8 cellular contexts compared by ENCODE assay signal in the genomic region with DNA sequence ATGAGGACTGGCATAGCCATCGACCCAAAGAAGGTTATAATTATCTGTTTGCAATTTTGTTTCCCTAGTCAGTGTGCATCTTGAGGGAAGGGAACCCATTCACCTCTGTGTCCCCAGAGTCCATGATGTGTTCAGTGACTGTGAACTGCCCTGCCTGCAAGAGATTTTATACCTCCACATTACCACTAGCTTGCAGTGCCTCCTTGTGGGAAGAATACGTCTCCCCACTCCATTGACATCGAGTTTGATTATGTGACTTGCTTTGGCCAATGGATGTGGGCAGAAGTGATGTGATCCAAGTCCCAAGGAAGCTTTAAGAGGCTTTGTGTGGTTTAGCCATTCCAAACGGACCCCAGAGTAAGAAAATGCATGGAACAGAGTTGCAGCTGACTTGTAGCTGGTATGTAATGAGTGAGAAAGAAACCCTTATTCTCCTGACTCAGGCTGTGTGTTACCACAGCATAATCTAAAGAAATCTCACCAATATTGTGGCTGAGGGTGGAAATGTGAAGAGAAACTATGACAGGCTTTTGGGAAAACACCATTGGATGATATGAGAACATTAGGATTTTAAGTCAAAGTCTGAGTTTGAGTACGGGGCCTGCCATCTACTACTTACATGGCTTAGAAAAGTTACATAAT. TPM values are rescaled to one million over a fixed set of nuclear protein-coding genes. Genes with fewer than 3 reads are reported as not detected.
A peak's percentile ranks its signal among the peaks of the same experiment; 100 is the strongest.
DNase-seq lines count a peak whose midpoint lies in the region; TF ChIP-seq lines count a peak whose summit lies in the region.
"Had no signal": no experiment of that assay in that cellular context is flagged by ENCODE, and none has a peak within 500 bp of the region (broad histone marks: within the 10 kb centered on the region; RNA-seq: fewer than 3 reads in every experiment).

No MANE protein-coding gene starts in this region.

- H3K4me1 Mint-ChIP-seq in brain (peaks cover 10% of the 10 kb centered on the region), neural crest cell (no peaks in the 10 kb centered on the region)

- no peak overlapping the region for H3K27ac ChIP-seq in Karpas-422 (ENCODE audit: low read length)
- H3K27ac ChIP-seq in stomach = no peak overlapping the region
- H3K27ac ChIP-seq: RWPE1 had no signal

- no peaks in the 10 kb centered on the region for H3K9me3 ChIP-seq in Karpas-422 (ENCODE audit: low read length)
- H3K9me3 ChIP-seq in stomach = no peaks in the 10 kb centered on the region

- H2AFZ ChIP-seq in Karpas-422 (ENCODE audit: low read length) = no peak overlapping the region

- no peaks in the 10 kb centered on the region for H3K36me3 ChIP-seq in Karpas-422 (ENCODE audit: insufficient read depth, low read length)
- H3K36me3 ChIP-seq in stomach = no peaks in the 10 kb centered on the region

- H3K27me3 Mint-ChIP-seq in brain (peaks cover 8% of the 10 kb centered on the region), neural crest cell (ENCODE audit: low read depth) (peaks cover 36% of the 10 kb centered on the region)

- H3K9me2 ChIP-seq in Karpas-422 (replicated peaks; ENCODE audit: insufficient read depth, low read length) = no peaks in the 10 kb centered on the region

- no peaks in the 10 kb centered on the region for H4K20me1 ChIP-seq in Karpas-422 (ENCODE audit: insufficient read depth, low read depth, low read length)

- H3K4me2 ChIP-seq in Karpas-422 (ENCODE audit: low read depth, low read length, poor library complexity, severe bottlenecking) = no peak overlapping the region

- 58 to 71% (median 71%) methylated on average over 5 of the region's 5 CpGs for WGBS in stomach, 5 donors

- H3K9me3 Mint-ChIP-seq in brain = no peaks in the 10 kb centered on the region
- no peaks in the 10 kb centered on the region for H3K9me3 Mint-ChIP-seq in neural crest cell

- H3K4me3 Mint-ChIP-seq in brain = no peak overlapping the region
- no peak overlapping the region for H3K4me3 Mint-ChIP-seq in neural crest cell

- no peak overlapping the region for H3K27ac Mint-ChIP-seq in brain
- no peak overlapping the region for H3K27ac Mint-ChIP-seq in neural crest cell (ENCODE audit: unreplicated experiment)

- intact Hi-C loops in stomach (cut with DNase I; ENCODE audit: low total_unique reads) = no loop called here

- no peaks in the 10 kb centered on the region for H3K36me3 Mint-ChIP-seq in brain
- no peaks in the 10 kb centered on the region for H3K36me3 Mint-ChIP-seq in neural crest cell (ENCODE audit: low read depth)

- H3K79me2 ChIP-seq in Karpas-422 (ENCODE audit: low read length) = no peaks in the 10 kb centered on the region

- H3K4me1 ChIP-seq in Karpas-422 (ENCODE audit: low read length) (no peaks in the 10 kb centered on the region), stomach (no peaks in the 10 kb centered on the region)

- no peak for TF ChIP-seq EP300 in stomach (IDR thresholded peaks at IDR 0.05)

- peak; percentile 18 for TF ChIP-seq CTCF in GM10248 (IDR thresholded peaks at IDR 0.05; ENCODE audit: control extremely low read depth, extremely low read depth, low read depth, missing control alignments)
- peak; percentile 22 to 39 for TF ChIP-seq CTCF in brain (conservative IDR thresholded peaks at IDR 0.05)
- TF ChIP-seq CTCF in neural crest cell (conservative IDR thresholded peaks at IDR 0.05) = peak; percentile 36
- no peak for TF ChIP-seq CTCF in stomach (IDR thresholded peaks at IDR 0.05)

- POLR2A ChIA-PET in GM10248 (lab: Yijun Ruan, JAX) = no interaction called here

- DNase-seq in GM10248 (ENCODE audit: extremely low spot score) (no peak), Karpas-422 (peak; percentile 81), neural crest cell (ENCODE audit: low read depth, low spot score) (peak; percentile 3), stomach (no peak), NCI-H446 treated with DMSO at 0.1 percent for 48 hours (lab: John Stamatoyannopoulos, UW) (no peak), NCI-H446 (lab: John Stamatoyannopoulos, UW) (no peak)

- TF ChIP-seq POLR2A in stomach (IDR thresholded peaks at IDR 0.05) = no peak

- H3K4me3 ChIP-seq in Karpas-422 (ENCODE audit: low read length) = no peak overlapping the region
- H3K4me3 ChIP-seq in stomach = no peak overlapping the region

- no peaks in the 10 kb centered on the region for H3K27me3 ChIP-seq in Karpas-422 (ENCODE audit: low read length)
- H3K27me3 ChIP-seq in stomach = peaks cover 0 to 11% (median 0%) of the 10 kb centered on the region in 3 donors

- CTCF ChIA-PET in GM10248 (lab: Yijun Ruan, JAX) = interaction anchor here (1.1 to 3.3 kb wide), 6 partner anchors 7 to 38 kb away, joined by 3 to 15 read pairs (median 10); no protein-coding TSS in a partner anchor

- H3K9ac ChIP-seq in Karpas-422 (ENCODE audit: low read length) = no peak overlapping the region

RNA-seq across cellular contexts. Expression of gene NRDC, which starts 47.8 kb away (rescaled TPM):
- total RNA-seq in Karpas-422 (2014; rRNA removed; shearing (Covaris generic); ENCODE audit: low replicate concordance) = 104 and 140 TPM in 2 replicates
- 110 TPM for polyA plus RNA-seq in brain (ENCODE audit: insufficient read depth, low read depth, low replicate concordance)
- total RNA-seq in neural crest cell = 155 and 158 TPM in 2 replicates
- total RNA-seq in stomach = 10 to 100 TPM; 58.4 to 93.0 (median 80.0) TPM
- 10 to 100 TPM; 62.8 to 95.6 (median 78.3) TPM for polyA plus RNA-seq in stomach

Comparison
In these comparisons a context has a peak if more than half of its experiments do, and no peak if none do; other contexts are left out.
1. DNase-seq: peak in Karpas-422 (single experiment) and neural crest cell (single experiment); none in GM10248 (single experiment), stomach (single experiment), NCI-H446 treated with DMSO at 0.1 percent for 48 hours (single experiment) and NCI-H446 (0 of 2).
2. CTCF ChIP-seq: peak in GM10248 (single experiment), brain (2 of 2) and neural crest cell (single experiment); none in stomach (0 of 7).